20 cellular contexts compared by ENCODE assay signal in genomic region chr2:234633581-234634230, GRCh38.
DNase-seq lines count a peak whose midpoint lies in the region; ATAC-seq and TF ChIP-seq lines count a peak whose summit lies in the region.
"Had no signal": no experiment of that assay in that cellular context is flagged by ENCODE, and none has a peak within 500 bp of the region (broad histone marks: within the 10 kb centered on the region; RNA-seq: fewer than 3 reads in every experiment).

No MANE protein-coding gene starts in this region.

- TF ChIP-seq POLR2A in GM18505 (IDR thresholded peaks at IDR 0.05; ENCODE audit: borderline replicate concordance, extremely low read depth, insufficient read depth, insufficient read length): no peak

- peaks cover 24% of the 10 kb centered on the region for H3K4me1 Mint-ChIP-seq in osteocyte (ENCODE audit: unreplicated experiment)
- H3K4me1 Mint-ChIP-seq in stimulated activated naive B cell treated with anti-CD40 and anti-IgM and Interleukin-4, amounts not matched to agents 10 μg/mL and 1 μg/mL and 100 μg/mL, for 72 hours: peaks cover 0 to 4% of the 10 kb centered on the region in 2 donors
- H3K4me1 Mint-ChIP-seq: activated CD4-positive, alpha-beta T cell treated with anti-CD3 and anti-CD28 coated beads, Interleukin-2, amount 10 ng/mL, durations not matched to agents 24 days and 14 days; CD14-positive monocyte; stimulated activated effector memory CD8-positive, alpha-beta T cell treated with anti-CD3 and anti-CD28 coated beads, Interleukin-12 subunit alpha, Interleukin-12 subunit beta, amount 100 ng/mL, for 72 hours had no signal

- no peak overlapping the region for H3K4me3 Mint-ChIP-seq in osteocyte (ENCODE audit: unreplicated experiment)
- no peak overlapping the region for H3K4me3 Mint-ChIP-seq in stimulated activated naive B cell treated with anti-CD40 and anti-IgM and Interleukin-4, amounts not matched to agents 10 μg/mL and 1 μg/mL and 100 μg/mL, for 72 hours
- H3K4me3 Mint-ChIP-seq: activated CD4-positive, alpha-beta T cell treated with anti-CD3 and anti-CD28 coated beads, Interleukin-2, amount 10 ng/mL, durations not matched to agents 24 days and 14 days; activated naive CD4-positive, alpha-beta T cell treated with anti-CD3 and anti-CD28 coated beads for 36 hours; CD14-positive monocyte; stimulated activated effector memory CD8-positive, alpha-beta T cell treated with anti-CD3 and anti-CD28 coated beads, Interleukin-12 subunit alpha, Interleukin-12 subunit beta, amount 100 ng/mL, for 72 hours had no signal

- no peak overlapping the region for H3K27ac Mint-ChIP-seq in osteocyte (ENCODE audit: unreplicated experiment)
- no peak overlapping the region for H3K27ac Mint-ChIP-seq in stimulated activated naive B cell treated with anti-CD40 and anti-IgM and Interleukin-4, amounts not matched to agents 10 μg/mL and 1 μg/mL and 100 μg/mL, for 72 hours
- H3K27ac Mint-ChIP-seq: activated CD4-positive, alpha-beta T cell treated with anti-CD3 and anti-CD28 coated beads, Interleukin-2, amount 10 ng/mL, durations not matched to agents 24 days and 14 days; activated naive CD4-positive, alpha-beta T cell treated with anti-CD3 and anti-CD28 coated beads for 36 hours; CD14-positive monocyte; stimulated activated effector memory CD8-positive, alpha-beta T cell treated with anti-CD3 and anti-CD28 coated beads, Interleukin-12 subunit alpha, Interleukin-12 subunit beta, amount 100 ng/mL, for 72 hours had no signal

- ATAC-seq in stimulated activated naive B cell treated with anti-CD40 and anti-IgM and Interleukin-4, amounts not matched to agents 10 μg/mL and 1 μg/mL and 100 μg/mL, for 72 hours (replicated peaks): no peak
- no peak for ATAC-seq in GM18505 (IDR thresholded peaks at IDR 0.05; ENCODE audit: unreplicated experiment)
- ATAC-seq: stimulated activated effector memory CD8-positive, alpha-beta T cell treated with anti-CD3 and anti-CD28 coated beads, Interleukin-12 subunit alpha, Interleukin-12 subunit beta, amount 100 ng/mL, for 72 hours had no signal

- H3K4me3 ChIP-seq in epithelial cell of esophagus (ENCODE audit: low read length): no peak overlapping the region
- H3K4me3 ChIP-seq: cardiac muscle cell, skin epidermis had no signal

- peaks cover 2% of the 10 kb centered on the region for H3K36me3 Mint-ChIP-seq in osteocyte (ENCODE audit: unreplicated experiment)
- peaks cover 2 to 4% of the 10 kb centered on the region in 2 donors for H3K36me3 Mint-ChIP-seq in stimulated activated naive B cell treated with anti-CD40 and anti-IgM and Interleukin-4, amounts not matched to agents 10 μg/mL and 1 μg/mL and 100 μg/mL, for 72 hours
- H3K36me3 Mint-ChIP-seq: CD14-positive monocyte; stimulated activated effector memory CD8-positive, alpha-beta T cell treated with anti-CD3 and anti-CD28 coated beads, Interleukin-12 subunit alpha, Interleukin-12 subunit beta, amount 100 ng/mL, for 72 hours had no signal

- H3K27me3 Mint-ChIP-seq in osteocyte (ENCODE audit: unreplicated experiment): no peaks in the 10 kb centered on the region
- peaks cover 4 to 11% of the 10 kb centered on the region in 2 donors for H3K27me3 Mint-ChIP-seq in stimulated activated naive B cell treated with anti-CD40 and anti-IgM and Interleukin-4, amounts not matched to agents 10 μg/mL and 1 μg/mL and 100 μg/mL, for 72 hours

- DNase-seq in DMS53 treated with DMSO at 0.1 percent for 48 hours (lab: John Stamatoyannopoulos, UW; ENCODE audit: unreplicated experiment): peak; percentile 66
- peak; percentile 4 for DNase-seq in NCI-H146 treated with DMSO at 0.1 percent for 48 hours (lab: John Stamatoyannopoulos, UW; ENCODE audit: unreplicated experiment)
- DNase-seq in epithelial cell of esophagus (ENCODE audit: low read depth): peak; percentile 74
- peak; percentile 40 for DNase-seq in osteocyte (ENCODE audit: extremely low spot score, unreplicated experiment)
- no peak for DNase-seq in stimulated activated naive B cell treated with anti-CD40 and anti-IgM and Interleukin-4, amounts not matched to agents 10 μg/mL and 1 μg/mL and 100 μg/mL, for 72 hours
- DNase-seq in NCI-H187 treated with DMSO at 0.1 percent for 48 hours (lab: John Stamatoyannopoulos, UW): no peak
- DNase-seq: activated naive CD4-positive, alpha-beta T cell treated with anti-CD3 and anti-CD28 coated beads for 36 hours; activated T-cell treated with anti-CD3 and anti-CD28 coated beads, Interleukin-2, amount 50 U/mL, for 48 hours; Calu3; MV-4-11; NCI-H2029; NCI-H2227 treated with DMSO at 0.1 percent for 48 hours; NCI-H82; nucleus accumbens had no signal

- H3K9me3 Mint-ChIP-seq in osteocyte (ENCODE audit: unreplicated experiment): no peaks in the 10 kb centered on the region
- H3K9me3 Mint-ChIP-seq in stimulated activated naive B cell treated with anti-CD40 and anti-IgM and Interleukin-4, amounts not matched to agents 10 μg/mL and 1 μg/mL and 100 μg/mL, for 72 hours: peaks cover 0 to 5% of the 10 kb centered on the region in 2 donors
- H3K9me3 Mint-ChIP-seq: activated CD4-positive, alpha-beta T cell treated with anti-CD3 and anti-CD28 coated beads, Interleukin-2, amount 10 ng/mL, durations not matched to agents 24 days and 14 days; stimulated activated effector memory CD8-positive, alpha-beta T cell treated with anti-CD3 and anti-CD28 coated beads, Interleukin-12 subunit alpha, Interleukin-12 subunit beta, amount 100 ng/mL, for 72 hours had no signal

- TF ChIP-seq CTCF in epithelial cell of esophagus (IDR thresholded peaks at IDR 0.05; ENCODE audit: insufficient read depth, low read depth, low read length, missing control alignments) (no peak), osteocyte (IDR thresholded peaks at IDR 0.05) (no peak)

Comparison
In these comparisons a context has a peak if more than half of its experiments do, and no peak if none do; other contexts are left out.
1. DNase-seq: peak in DMS53 treated with DMSO at 0.1 percent for 48 hours (single experiment), NCI-H146 treated with DMSO at 0.1 percent for 48 hours (single experiment), epithelial cell of esophagus (single experiment) and osteocyte (single experiment); none in stimulated activated naive B cell treated with anti-CD40 and anti-IgM and Interleukin-4, amounts not matched to agents 10 μg/mL and 1 μg/mL and 100 μg/mL, for 72 hours (single experiment) and NCI-H187 treated with DMSO at 0.1 percent for 48 hours (single experiment).